In genomic region chrX:71210829-71211228, GRCh38 we compare ENCODE assay signal across 1 cellular context.
TF ChIP-seq lines count a peak whose summit lies in the region.

No MANE protein-coding gene starts in this region.

TF ChIP-seq in HepG2, 621 proteins besides CTCF, POLR2A, EP300 and RAD21:
- TF ChIP-seq ZNF225 (CRISPR knock-in tag; IDR thresholded peaks at IDR 0.05) (no peak), POGK (CRISPR knock-in tag; conservative IDR thresholded peaks at IDR 0.05) (no peak), PRDM10 (CRISPR knock-in tag; IDR thresholded peaks at IDR 0.05; ENCODE audit: low read depth) (no peak), BCL3 (CRISPR knock-in tag; IDR thresholded peaks at IDR 0.05) (no peak), TCF7 (IDR thresholded peaks at IDR 0.05; ENCODE audit: low read depth) (peak; percentile 35; the same call in 1 of the 2 replicates), AFF4 (CRISPR knock-in tag; IDR thresholded peaks at IDR 0.05) (no peak), ZNF550 (CRISPR knock-in tag; IDR thresholded peaks at IDR 0.05; ENCODE audit: borderline replicate concordance) (no peak), ARID3A (IDR thresholded peaks at IDR 0.05; ENCODE audit: low read depth, low read length) (0 out of 2 replicates have a peak, but pooled peaks have one; percentile 21)
